Comparison of ENCODE assay signal across 25 cellular contexts in the genomic region with DNA sequence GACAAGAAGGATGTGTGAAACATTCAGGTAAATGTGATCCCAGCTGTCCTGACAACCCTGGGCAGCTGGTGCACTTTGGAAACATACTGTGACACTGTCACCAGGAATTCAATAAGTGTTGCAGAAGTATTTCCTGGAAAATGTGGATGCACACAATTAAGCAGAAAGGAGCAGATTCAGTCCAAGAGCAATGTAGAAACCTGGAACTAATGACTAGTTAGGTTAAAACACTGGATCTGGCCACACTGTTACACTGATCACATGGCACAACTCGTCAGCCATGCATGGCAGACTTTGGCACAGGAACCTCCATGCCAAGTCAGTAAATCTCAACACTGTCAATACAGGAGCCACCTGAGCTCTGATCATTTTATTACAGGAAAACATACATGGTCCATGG.
A peak's percentile ranks its signal among the peaks of the same experiment; 100 is the strongest.
DNase-seq lines count a peak whose midpoint lies in the region; ATAC-seq and TF ChIP-seq lines count a peak whose summit lies in the region.
"Had no signal": no experiment of that assay in that cellular context is flagged by ENCODE, and none has a peak within 500 bp of the region (broad histone marks: within the 10 kb centered on the region; RNA-seq: fewer than 3 reads in every experiment).

No MANE protein-coding gene starts in this region.

- no peak overlapping the region for H3K18ac ChIP-seq in mesendoderm (ENCODE audit: low read length)

- TF ChIP-seq CTCF in WTC11 (IDR thresholded peaks at IDR 0.05) (no peak), upper lobe of right lung (IDR thresholded peaks at IDR 0.05) (no peak)

- POLR2A ChIA-PET in WTC11 (lab: Charles Lee): no interaction called here

- H3K9me3 ChIP-seq in right cardiac atrium (ENCODE audit: control insufficient read depth, low read length) (no peaks in the 10 kb centered on the region), upper lobe of right lung (no peaks in the 10 kb centered on the region)
- H3K9me3 ChIP-seq: breast epithelium, colonic mucosa, upper lobe of left lung had no signal

- ATAC-seq in WTC11: peak; percentile 43; the same call in 1 of the 2 replicates
- no peak for ATAC-seq in HG03280 (IDR thresholded peaks at IDR 0.05; ENCODE audit: unreplicated experiment)
- ATAC-seq in right cardiac atrium: no peak
- no peak for ATAC-seq in esophagus mucosa
- no peak for ATAC-seq in upper lobe of right lung

- no peak overlapping the region for H3K9ac ChIP-seq in mesendoderm (ENCODE audit: low read length)

- H3K4me1 ChIP-seq in mesendoderm (ENCODE audit: control insufficient read depth, low read depth, low read length) (peaks cover 6% of the 10 kb centered on the region), right cardiac atrium (ENCODE audit: control insufficient read depth, insufficient read depth, low read length) (no peaks in the 10 kb centered on the region), upper lobe of right lung (no peaks in the 10 kb centered on the region)
- H3K4me1 ChIP-seq: breast epithelium, colonic mucosa, upper lobe of left lung had no signal

- H3K27ac ChIP-seq in mesendoderm (ENCODE audit: low read depth, low read length) (peak overlapping the region; percentile 39), right cardiac atrium (ENCODE audit: low read length) (no peak overlapping the region), upper lobe of right lung (no peak overlapping the region)
- H3K27ac ChIP-seq: breast epithelium, colonic mucosa, skin epidermis, upper lobe of left lung, VCaP had no signal

- H2BK5ac ChIP-seq in mesendoderm (ENCODE audit: low read length): peak overlapping the region; percentile 23

- no peaks in the 10 kb centered on the region for H3K27me3 Mint-ChIP-seq in WTC11 (ENCODE audit: low read depth)

- H3K23ac ChIP-seq in mesendoderm (ENCODE audit: low read length): no peak overlapping the region

- H2AK5ac ChIP-seq in mesendoderm (ENCODE audit: low read length): no peak overlapping the region

- no peak overlapping the region for H2BK120ac ChIP-seq in mesendoderm (ENCODE audit: low read depth, low read length)

- H3K4me2 ChIP-seq in mesendoderm (ENCODE audit: low read length): no peak overlapping the region

- H4K5ac ChIP-seq in mesendoderm (ENCODE audit: low read length): no peak overlapping the region

- H3K27me3 ChIP-seq in mesendoderm (ENCODE audit: insufficient read depth, low read length, poor library complexity) (no peaks in the 10 kb centered on the region), right cardiac atrium (ENCODE audit: control insufficient read depth, insufficient read depth) (no peaks in the 10 kb centered on the region), upper lobe of right lung (no peaks in the 10 kb centered on the region)
- H3K27me3 ChIP-seq: breast epithelium, colonic mucosa, upper lobe of left lung had no signal

- H3K4ac ChIP-seq in mesendoderm (ENCODE audit: low read depth, low read length): no peak overlapping the region

- WGBS in mesendoderm (ENCODE audit: extremely low coverage, insufficient coverage, low lambda C conversion rate): no CpG with 5 or more reads among the region's 1 CpG
- 91% methylated on average over 1 of the region's 1 CpG for WGBS in right cardiac atrium

- peaks cover 44% of the 10 kb centered on the region for H3K4me1 Mint-ChIP-seq in WTC11
- H3K4me1 Mint-ChIP-seq: B cell had no signal

- H3K4me3 ChIP-seq in mesendoderm (ENCODE audit: low read length) (no peak overlapping the region), right cardiac atrium (ENCODE audit: low read length) (no peak overlapping the region), upper lobe of right lung (no peak overlapping the region)
- H3K4me3 ChIP-seq: breast epithelium, colonic mucosa, skin epidermis, upper lobe of left lung had no signal

- H3K27ac Mint-ChIP-seq in WTC11: no peak overlapping the region
- H3K27ac Mint-ChIP-seq: activated CD4-positive, alpha-beta T cell treated with anti-CD3 and anti-CD28 coated beads, Interleukin-2, amount 10 ng/mL, durations not matched to agents 24 days and 14 days; B cell; CD8-positive, alpha-beta memory T cell; T-helper 2 cell treated with Interferon-gamma antibody and Interleukin-4, amounts not matched to agents 5 μg/mL and 100 μg/mL, for 36 hours had no signal

- H3K9me3 Mint-ChIP-seq in WTC11: no peaks in the 10 kb centered on the region
- H3K9me3 Mint-ChIP-seq: activated CD4-positive, alpha-beta T cell treated with anti-CD3 and anti-CD28 coated beads, Interleukin-2, amount 10 ng/mL, durations not matched to agents 24 days and 14 days; CD8-positive, alpha-beta memory T cell; T-helper 2 cell treated with Interferon-gamma antibody and Interleukin-4, amounts not matched to agents 5 μg/mL and 100 μg/mL, for 36 hours had no signal

- H3K56ac ChIP-seq in mesendoderm (ENCODE audit: low read length): no peak overlapping the region

- no peak overlapping the region for H3K4me3 Mint-ChIP-seq in WTC11
- H3K4me3 Mint-ChIP-seq: activated CD4-positive, alpha-beta T cell treated with anti-CD3 and anti-CD28 coated beads, Interleukin-2, amount 10 ng/mL, durations not matched to agents 24 days and 14 days; B cell; CD8-positive, alpha-beta memory T cell; T-helper 2 cell treated with Interferon-gamma antibody and Interleukin-4, amounts not matched to agents 5 μg/mL and 100 μg/mL, for 36 hours had no signal

- H4K8ac ChIP-seq in mesendoderm (ENCODE audit: low read depth, low read length): no peak overlapping the region

- intact Hi-C loops in right cardiac atrium (cut with DNase I): no loop called here
- intact Hi-C loops in upper lobe of right lung (cut with DNase I): no loop called here

- no peak overlapping the region for H2BK15ac ChIP-seq in mesendoderm (replicated peaks; ENCODE audit: low read depth)

- DNase-seq in DMS53 (lab: John Stamatoyannopoulos, UW) (peak; percentile 84), NCI-H187 (lab: John Stamatoyannopoulos, UW) (peak; percentile 59 to 61), WTC11 (ENCODE audit: low spot score) (no peak), mesendoderm (peak; percentile 14), right cardiac atrium (no peak), upper lobe of right lung (no peak)
- DNase-seq: activated CD4-positive, alpha-beta T cell treated with anti-CD3 and anti-CD28 coated beads, Interleukin-2, amount 10 ng/mL, durations not matched to agents 24 days and 14 days; activated naive CD4-positive, alpha-beta T cell; activated T-cell treated with anti-CD3 and anti-CD28 coated beads, Interleukin-2, amount 50 U/mL, for 48 hours; amniotic stem cell; CD8-positive, alpha-beta memory T cell; colonic mucosa; DND-41; IMR-90; NCI-H1092 treated with DMSO at 0.1 percent for 48 hours; NCI-H2081 treated with DMSO at 0.1 percent for 48 hours; NCI-H526 treated with DMSO at 0.1 percent for 48 hours had no signal

- CTCF ChIA-PET in WTC11 (lab: Charles Lee): no interaction called here

- H3K79me1 ChIP-seq in mesendoderm (ENCODE audit: low read length): no peaks in the 10 kb centered on the region

- H3K36me3 Mint-ChIP-seq in WTC11: no peaks in the 10 kb centered on the region

- no peaks in the 10 kb centered on the region for H3K36me3 ChIP-seq in mesendoderm (ENCODE audit: control insufficient read depth, insufficient read depth, low read length)
- no peaks in the 10 kb centered on the region for H3K36me3 ChIP-seq in upper lobe of right lung
- H3K36me3 ChIP-seq: breast epithelium, colonic mucosa, upper lobe of left lung had no signal

- no peaks in the 10 kb centered on the region for H3K79me2 ChIP-seq in mesendoderm (ENCODE audit: control insufficient read depth, insufficient read depth, low read length)

TF ChIP-seq in WTC11, 78 proteins besides CTCF, POLR2A, EP300 and RAD21 (continues in another document):
- TF ChIP-seq, protein P1, sequence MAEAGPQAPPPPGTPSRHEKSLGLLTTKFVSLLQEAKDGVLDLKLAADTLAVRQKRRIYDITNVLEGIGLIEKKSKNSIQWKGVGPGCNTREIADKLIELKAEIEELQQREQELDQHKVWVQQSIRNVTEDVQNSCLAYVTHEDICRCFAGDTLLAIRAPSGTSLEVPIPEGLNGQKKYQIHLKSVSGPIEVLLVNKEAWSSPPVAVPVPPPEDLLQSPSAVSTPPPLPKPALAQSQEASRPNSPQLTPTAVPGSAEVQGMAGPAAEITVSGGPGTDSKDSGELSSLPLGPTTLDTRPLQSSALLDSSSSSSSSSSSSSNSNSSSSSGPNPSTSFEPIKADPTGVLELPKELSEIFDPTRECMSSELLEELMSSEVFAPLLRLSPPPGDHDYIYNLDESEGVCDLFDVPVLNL (CRISPR knock-in tag; IDR thresholded peaks at IDR 0.05; ENCODE audit: borderline replicate concordance, low read depth): no peak
- TF ChIP-seq, protein P2, sequence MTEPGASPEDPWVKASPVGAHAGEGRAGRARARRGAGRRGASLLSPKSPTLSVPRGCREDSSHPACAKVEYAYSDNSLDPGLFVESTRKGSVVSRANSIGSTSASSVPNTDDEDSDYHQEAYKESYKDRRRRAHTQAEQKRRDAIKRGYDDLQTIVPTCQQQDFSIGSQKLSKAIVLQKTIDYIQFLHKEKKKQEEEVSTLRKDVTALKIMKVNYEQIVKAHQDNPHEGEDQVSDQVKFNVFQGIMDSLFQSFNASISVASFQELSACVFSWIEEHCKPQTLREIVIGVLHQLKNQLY (CRISPR knock-in tag; IDR thresholded peaks at IDR 0.05): no peak
- TF ChIP-seq, protein P3, sequence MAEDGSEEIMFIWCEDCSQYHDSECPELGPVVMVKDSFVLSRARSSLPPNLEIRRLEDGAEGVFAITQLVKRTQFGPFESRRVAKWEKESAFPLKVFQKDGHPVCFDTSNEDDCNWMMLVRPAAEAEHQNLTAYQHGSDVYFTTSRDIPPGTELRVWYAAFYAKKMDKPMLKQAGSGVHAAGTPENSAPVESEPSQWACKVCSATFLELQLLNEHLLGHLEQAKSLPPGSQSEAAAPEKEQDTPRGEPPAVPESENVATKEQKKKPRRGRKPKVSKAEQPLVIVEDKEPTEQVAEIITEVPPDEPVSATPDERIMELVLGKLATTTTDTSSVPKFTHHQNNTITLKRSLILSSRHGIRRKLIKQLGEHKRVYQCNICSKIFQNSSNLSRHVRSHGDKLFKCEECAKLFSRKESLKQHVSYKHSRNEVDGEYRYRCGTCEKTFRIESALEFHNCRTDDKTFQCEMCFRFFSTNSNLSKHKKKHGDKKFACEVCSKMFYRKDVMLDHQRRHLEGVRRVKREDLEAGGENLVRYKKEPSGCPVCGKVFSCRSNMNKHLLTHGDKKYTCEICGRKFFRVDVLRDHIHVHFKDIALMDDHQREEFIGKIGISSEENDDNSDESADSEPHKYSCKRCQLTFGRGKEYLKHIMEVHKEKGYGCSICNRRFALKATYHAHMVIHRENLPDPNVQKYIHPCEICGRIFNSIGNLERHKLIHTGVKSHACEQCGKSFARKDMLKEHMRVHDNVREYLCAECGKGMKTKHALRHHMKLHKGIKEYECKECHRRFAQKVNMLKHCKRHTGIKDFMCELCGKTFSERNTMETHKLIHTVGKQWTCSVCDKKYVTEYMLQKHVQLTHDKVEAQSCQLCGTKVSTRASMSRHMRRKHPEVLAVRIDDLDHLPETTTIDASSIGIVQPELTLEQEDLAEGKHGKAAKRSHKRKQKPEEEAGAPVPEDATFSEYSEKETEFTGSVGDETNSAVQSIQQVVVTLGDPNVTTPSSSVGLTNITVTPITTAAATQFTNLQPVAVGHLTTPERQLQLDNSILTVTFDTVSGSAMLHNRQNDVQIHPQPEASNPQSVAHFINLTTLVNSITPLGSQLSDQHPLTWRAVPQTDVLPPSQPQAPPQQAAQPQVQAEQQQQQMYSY (CRISPR knock-in tag; IDR thresholded peaks at IDR 0.05): no peak
- TF ChIP-seq ETV6 (CRISPR knock-in tag; IDR thresholded peaks at IDR 0.05): no peak
- TF ChIP-seq ZNF416 (CRISPR knock-in tag; IDR thresholded peaks at IDR 0.05): no peak

Comparison
In these comparisons a context has a peak if more than half of its experiments do, and no peak if none do; other contexts are left out.
1. DNase-seq: peak in DMS53 (single experiment), NCI-H187 (2 of 2) and mesendoderm (single experiment); none in WTC11 (single experiment), right cardiac atrium (0 of 3) and upper lobe of right lung (single experiment).